1 cellular context compared by ENCODE assay signal in the genomic region with DNA sequence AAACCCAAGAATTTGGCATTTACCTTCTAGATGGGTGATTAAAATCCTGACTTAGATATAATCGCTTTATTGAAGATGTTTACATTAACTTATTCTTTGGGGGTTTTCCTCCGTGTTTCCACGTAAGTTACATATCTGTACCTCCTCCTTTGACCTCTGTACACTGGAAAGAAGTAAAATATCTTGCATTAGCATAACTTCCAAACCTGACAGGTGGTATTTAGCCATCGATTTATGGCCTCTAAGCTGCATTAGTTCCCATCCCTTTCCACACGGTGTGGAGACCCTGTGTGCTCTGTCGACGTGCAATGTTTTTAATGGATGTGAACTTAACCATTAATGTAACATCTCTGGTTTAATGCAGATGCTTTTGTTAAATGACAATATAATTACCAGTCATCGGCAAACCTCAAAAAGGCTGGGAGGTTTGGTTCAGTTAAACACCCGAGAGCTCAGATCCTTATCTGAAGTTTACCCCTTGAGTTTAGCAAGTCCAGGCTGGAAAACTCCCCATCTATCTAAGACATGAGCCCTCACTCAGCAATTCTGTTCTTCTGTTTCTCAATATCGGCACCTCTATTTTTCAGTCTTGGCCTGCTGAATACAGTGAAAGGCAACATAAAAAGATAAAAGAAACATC.
TF ChIP-seq lines count a peak whose summit lies in the region.

No MANE protein-coding gene starts in this region.

TF ChIP-seq in H1, 55 proteins besides CTCF, POLR2A, EP300 and RAD21:
- no peak for TF ChIP-seq SP1 (IDR thresholded peaks at IDR 0.05; ENCODE audit: low read depth, low read length)
- TF ChIP-seq SRF (IDR thresholded peaks at IDR 0.05; ENCODE audit: low read depth, low read length) = no peak
- TF ChIP-seq EZH2 (IDR thresholded peaks at IDR 0.05; ENCODE audit: low read depth, low read length, severe bottlenecking) = no peak
TF ChIP-seq in H1: peak in this region for 0.
